In the genomic region with DNA sequence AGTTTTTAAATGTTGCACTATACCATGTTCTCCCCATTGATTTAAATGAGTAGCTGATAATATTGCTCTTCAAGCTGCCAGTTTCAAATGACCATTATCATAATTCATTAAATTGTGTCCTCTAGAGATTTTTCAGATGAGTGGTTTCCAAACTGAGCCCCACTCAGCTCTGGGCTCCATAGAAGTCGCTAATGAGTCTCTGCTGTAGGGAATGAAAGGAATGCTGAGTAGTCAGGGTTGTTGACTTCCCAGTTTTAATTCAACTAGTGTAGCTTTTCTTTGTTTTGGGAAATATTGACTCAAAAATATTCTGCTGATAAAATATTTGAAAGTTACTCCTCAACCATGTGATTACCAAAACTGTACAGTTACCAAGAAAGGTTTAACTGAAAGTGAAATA, we compare ENCODE assay signal across 23 cellular contexts.
A peak's percentile ranks its signal among the peaks of the same experiment; 100 is the strongest.
DNase-seq lines count a peak whose midpoint lies in the region; FAIRE-seq and TF ChIP-seq lines count a peak whose summit lies in the region.
"Had no signal": no experiment of that assay in that cellular context is flagged by ENCODE, and none has a peak within 500 bp of the region (broad histone marks: within the 10 kb centered on the region; RNA-seq: fewer than 3 reads in every experiment).

No MANE protein-coding gene starts in this region.

- no peaks in the 10 kb centered on the region for H4K20me1 ChIP-seq in MM.1S (ENCODE audit: insufficient read depth, low read length)
- H4K20me1 ChIP-seq in astrocyte (ENCODE audit: insufficient read depth, low read length) = no peaks in the 10 kb centered on the region

- H3K9me3 ChIP-seq in MM.1S (replicated peaks; ENCODE audit: insufficient read depth, low read length) = no peaks in the 10 kb centered on the region
- H3K9me3 ChIP-seq in astrocyte (ENCODE audit: insufficient read depth, low read depth, low read length) = no peaks in the 10 kb centered on the region
- no peaks in the 10 kb centered on the region for H3K9me3 ChIP-seq in spleen
- no peaks in the 10 kb centered on the region for H3K9me3 ChIP-seq in ovary
- H3K9me3 ChIP-seq: BE2C, Caco-2 had no signal

- H3K27me3 ChIP-seq in MM.1S (replicated peaks; ENCODE audit: insufficient read depth, low read length) (no peaks in the 10 kb centered on the region), astrocyte (ENCODE audit: insufficient read depth, low read length) (no peaks in the 10 kb centered on the region), spleen (replicated peaks in 1 of 7) (no peaks in the 10 kb centered on the region), ovary (no peaks in the 10 kb centered on the region)
- H3K27me3 ChIP-seq: BE2C had no signal

- H3K79me2 ChIP-seq in MM.1S (ENCODE audit: low read length) (no peaks in the 10 kb centered on the region), astrocyte (ENCODE audit: insufficient read depth, low read length) (no peaks in the 10 kb centered on the region)

- DNase-seq in MM.1S = no peak
- DNase-seq in astrocyte (ENCODE audit: low read depth) = no peak
- DNase-seq in kidney tubule cell (ENCODE audit: low spot score) = peak; percentile 1
- DNase-seq in retinal pigment epithelial cell (ENCODE audit: low read depth) = peak; percentile 72
- DNase-seq in DMS 273 treated with DMSO at 0.1 percent for 48 hours (lab: John Stamatoyannopoulos, UW) = no peak
- no peak for DNase-seq in spleen
- no peak for DNase-seq in ovary
- DNase-seq: ACHN; BE2C; Caco-2; CD4-positive, alpha-beta T cell; DMS153; DMS79; GF-D8; GM23248; HCEC 1CT; IMR-90 had no signal

- H3K9me2 ChIP-seq in MM.1S (replicated peaks; ENCODE audit: insufficient read depth, low read length) = no peaks in the 10 kb centered on the region

- no peaks in the 10 kb centered on the region for H3K36me3 Mint-ChIP-seq in astrocyte (ENCODE audit: low read depth, unreplicated experiment)

- H2AFZ ChIP-seq in MM.1S (ENCODE audit: low read length) (0 out of 2 replicates have a peak overlapping the region, but pooled peaks have one; percentile 14), astrocyte (ENCODE audit: low read depth, low read length) (no peak overlapping the region)
- H2AFZ ChIP-seq: GM23248 had no signal

- FAIRE-seq in astrocyte (lab: Jason Lieb, UNC) = no peak
- FAIRE-seq: A204.1, D721Med, H54, K562 had no signal

- no peak for TF ChIP-seq CTCF in MM.1S (IDR thresholded peaks at IDR 0.05; ENCODE audit: low read length)
- no peak for TF ChIP-seq CTCF in astrocyte (IDR thresholded peaks at IDR 0.05; ENCODE audit: insufficient read depth, low read depth, low read length)
- TF ChIP-seq CTCF in retinal pigment epithelial cell (conservative IDR thresholded peaks at IDR 0.05; ENCODE audit: low read depth, low read length) = no peak
- no peak for TF ChIP-seq CTCF in spleen (IDR thresholded peaks at IDR 0.05 in 8 of 11, conservative IDR thresholded peaks at IDR 0.05 in 3 of 11)
- no peak for TF ChIP-seq CTCF in ovary (IDR thresholded peaks at IDR 0.05)

- H3K4me3 Mint-ChIP-seq in astrocyte (ENCODE audit: unreplicated experiment) = no peak overlapping the region
- H3K4me3 Mint-ChIP-seq: CD4-positive, alpha-beta T cell had no signal

- H3F3A ChIP-seq in MM.1S (ENCODE audit: insufficient read depth, low read length) = no peaks in the 10 kb centered on the region

- TF ChIP-seq POLR2A in spleen (IDR thresholded peaks at IDR 0.05) = no peak
- no peak for TF ChIP-seq POLR2A in ovary (IDR thresholded peaks at IDR 0.05)

- no peak overlapping the region for H3K27ac ChIP-seq in MM.1S (ENCODE audit: low read length)
- H3K27ac ChIP-seq in astrocyte (ENCODE audit: low read depth, low read length) = no peak overlapping the region
- H3K27ac ChIP-seq in spleen = no peak overlapping the region
- H3K27ac ChIP-seq in ovary = no peak overlapping the region
- H3K27ac ChIP-seq: C4-2B, GM23248, HL-60 had no signal

- no peak overlapping the region for H3K4me2 ChIP-seq in MM.1S (ENCODE audit: low read depth, low read length)
- H3K4me2 ChIP-seq in astrocyte (ENCODE audit: low read length) = no peak overlapping the region

- H3K9ac ChIP-seq in MM.1S (ENCODE audit: low read length) = no peak overlapping the region
- no peak overlapping the region for H3K9ac ChIP-seq in astrocyte (ENCODE audit: low read length)
- H3K9ac ChIP-seq: GM23248 had no signal

- peak overlapping the region; percentile 19 for H3K27ac Mint-ChIP-seq in astrocyte (ENCODE audit: unreplicated experiment)
- H3K27ac Mint-ChIP-seq: CD4-positive, alpha-beta T cell had no signal

- H3K9me3 Mint-ChIP-seq in astrocyte (ENCODE audit: unreplicated experiment) = peaks cover 2% of the 10 kb centered on the region

- peaks cover 9% of the 10 kb centered on the region for H3K4me1 Mint-ChIP-seq in astrocyte (ENCODE audit: low read depth, unreplicated experiment)

- H3K4me3 ChIP-seq in MM.1S (ENCODE audit: low read length) = no peak overlapping the region
- H3K4me3 ChIP-seq in astrocyte (ENCODE audit: insufficient read depth, low read depth, low read length) = no peak overlapping the region
- no peak overlapping the region for H3K4me3 ChIP-seq in retinal pigment epithelial cell (ENCODE audit: low read length)
- H3K4me3 ChIP-seq in spleen = no peak overlapping the region
- no peak overlapping the region for H3K4me3 ChIP-seq in ovary
- H3K4me3 ChIP-seq: GM23248, K562 had no signal

- TF ChIP-seq EP300 in ovary (IDR thresholded peaks at IDR 0.05) = no peak

- no peaks in the 10 kb centered on the region for H3K27me3 Mint-ChIP-seq in astrocyte (ENCODE audit: low read depth, unreplicated experiment)
- H3K27me3 Mint-ChIP-seq: CD4-positive, alpha-beta T cell had no signal

- intact Hi-C loops in spleen (cut with DNase I; ENCODE audit: low total_unique reads) (no loop called here), ovary (cut with DNase I) (no loop called here)

- WGBS in spleen, 5 donors = 27 to 56% (median 55%) methylated on average over 1 of the region's 1 CpG
- WGBS in ovary, 3 donors = 36 to 61% (median 47%) methylated on average over 1 of the region's 1 CpG

- H3K36me3 ChIP-seq in MM.1S (replicated peaks; ENCODE audit: insufficient read depth, low read length) (no peaks in the 10 kb centered on the region), astrocyte (ENCODE audit: insufficient read depth, low read length) (no peaks in the 10 kb centered on the region), spleen (no peaks in the 10 kb centered on the region), ovary (no peaks in the 10 kb centered on the region)
- H3K36me3 ChIP-seq: BE2C had no signal

- no peaks in the 10 kb centered on the region for H3K4me1 ChIP-seq in MM.1S (ENCODE audit: low read length)
- H3K4me1 ChIP-seq in astrocyte (ENCODE audit: insufficient read depth, low read length) = no peaks in the 10 kb centered on the region
- no peaks in the 10 kb centered on the region for H3K4me1 ChIP-seq in spleen
- no peaks in the 10 kb centered on the region for H3K4me1 ChIP-seq in ovary (ENCODE audit: insufficient read depth)
- H3K4me1 ChIP-seq: Caco-2 had no signal

Comparison
In these comparisons a context has a peak if more than half of its experiments do, and no peak if none do; other contexts are left out.
1. DNase-seq: peak in kidney tubule cell (single experiment) and retinal pigment epithelial cell (single experiment); none in MM.1S (single experiment), astrocyte (single experiment), DMS 273 treated with DMSO at 0.1 percent for 48 hours (single experiment), spleen (single experiment) and ovary (0 of 5).